ENCODE assay signal across 9 cellular contexts in the genomic region with DNA sequence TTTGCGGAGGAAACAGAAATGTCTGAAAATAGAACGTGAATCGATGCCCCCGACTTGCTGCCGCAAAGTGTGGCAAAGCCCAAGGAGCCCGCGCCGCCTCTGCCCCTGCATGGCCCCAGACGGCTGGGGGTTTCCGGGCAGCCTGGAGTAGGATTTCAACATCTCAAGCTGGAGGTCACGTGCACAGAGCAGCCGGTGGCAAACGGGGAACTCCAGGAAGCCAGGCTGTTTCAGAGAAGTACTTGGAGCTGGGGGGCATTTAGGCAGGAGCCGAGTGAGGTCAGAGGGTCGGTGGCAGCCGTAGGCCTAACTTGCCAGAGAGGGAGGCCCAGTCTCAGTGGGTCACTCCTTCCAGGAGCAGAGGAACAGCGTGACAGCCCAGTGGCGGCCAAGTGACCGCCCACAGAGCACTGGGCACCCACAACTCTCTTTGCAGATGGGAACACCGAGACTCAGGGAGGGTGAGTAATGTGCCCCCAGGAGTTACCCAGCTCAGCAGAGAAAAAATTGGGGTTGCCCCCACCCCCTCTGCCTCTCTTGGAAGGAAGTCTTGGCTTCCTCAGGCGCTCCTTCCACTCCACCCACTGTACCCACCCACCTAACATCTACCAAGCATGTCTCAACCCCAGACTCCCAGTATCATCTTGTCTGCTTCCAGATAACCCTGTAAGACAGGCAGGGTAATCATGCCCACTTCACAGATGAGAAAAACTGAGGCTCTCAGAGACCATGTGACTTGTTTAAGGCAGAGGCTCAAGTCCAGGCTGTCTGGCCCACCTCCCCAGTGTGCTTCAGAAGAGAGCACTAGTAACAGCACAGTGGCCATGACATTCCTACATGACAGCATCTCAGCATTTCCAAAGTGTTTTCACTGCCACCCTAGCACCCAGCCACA.
DNase-seq lines count a peak whose midpoint lies in the region; ATAC-seq, FAIRE-seq and TF ChIP-seq lines count a peak whose summit lies in the region.
"Had no signal": no experiment of that assay in that cellular context is flagged by ENCODE, and none has a peak within 500 bp of the region (broad histone marks: within the 10 kb centered on the region; RNA-seq: fewer than 3 reads in every experiment).

No MANE protein-coding gene starts in this region.

- H3K27me3 Mint-ChIP-seq in memory B cell, result no peaks in the 10 kb centered on the region

- no peak for TF ChIP-seq CTCF in bronchial epithelial cell (IDR thresholded peaks at IDR 0.05; ENCODE audit: insufficient read depth, low read length, severe bottlenecking)

- no peak overlapping the region for H3K4me3 ChIP-seq in bronchial epithelial cell (ENCODE audit: low read depth, low read length)
- H3K4me3 ChIP-seq: cardiac muscle cell had no signal

- no peaks in the 10 kb centered on the region for H3K27me3 ChIP-seq in bronchial epithelial cell (ENCODE audit: control insufficient read depth, insufficient read depth, low read length)
- H3K27me3 ChIP-seq: cardiac muscle cell had no signal

- no peaks in the 10 kb centered on the region for H3K36me3 ChIP-seq in bronchial epithelial cell (ENCODE audit: control insufficient read depth, insufficient read depth, low read length)
- H3K36me3 ChIP-seq: cardiac muscle cell had no signal

- no peak for FAIRE-seq in bronchial epithelial cell (lab: Jason Lieb, UNC)

- H3K27ac Mint-ChIP-seq in memory B cell, result peak overlapping the region; percentile 69

- H3K9me3 Mint-ChIP-seq in memory B cell, result no peaks in the 10 kb centered on the region

- ATAC-seq in GM18873 (IDR thresholded peaks at IDR 0.05; ENCODE audit: low FRiP score, unreplicated experiment) (peak; percentile 49), HG03520 (IDR thresholded peaks at IDR 0.05; ENCODE audit: unreplicated experiment) (peak; percentile 52), memory B cell (ENCODE audit: low read depth) (peak; percentile 97)

- DNase-seq in activated CD4-positive, CD25-positive, alpha-beta regulatory T cell treated with anti-CD3 and anti-CD28 coated beads, Interleukin-2, amount 50 U/mL, for 16 hours (ENCODE audit: low read depth, low spot score), result peak; percentile 50
- DNase-seq in bronchial epithelial cell (ENCODE audit: low read depth), result peak; percentile 73
- DNase-seq in memory B cell (ENCODE audit: low spot score in 2 of 2), result peak; percentile 70 to 76
- DNase-seq in stimulated activated CD8-positive, alpha-beta memory T cell treated with anti-CD3 and anti-CD28 coated beads, Interleukin-4, amount 100 ng/mL, for 4 hours (ENCODE audit: low read depth in 2 of 2, low spot score in 1 of 2), result peak; percentile 66 to 78
- no peak for DNase-seq in NK-92 treated with Interleukin-12 subunit alpha and Interleukin-12 subunit beta, amount 100 ng/mL, for 24 hours (lab: John Stamatoyannopoulos, UW)
- DNase-seq in islet precursor cell, result no peak

- peak overlapping the region; percentile 31 for H3K4me3 Mint-ChIP-seq in memory B cell

- H3K4me1 Mint-ChIP-seq in memory B cell, result peaks cover 43% of the 10 kb centered on the region

- H3K36me3 Mint-ChIP-seq in memory B cell, result no peaks in the 10 kb centered on the region

Comparison
In these comparisons a context has a peak if more than half of its experiments do, and no peak if none do; other contexts are left out.
1. DNase-seq: peak in activated CD4-positive, CD25-positive, alpha-beta regulatory T cell treated with anti-CD3 and anti-CD28 coated beads, Interleukin-2, amount 50 U/mL, for 16 hours (single experiment), bronchial epithelial cell (single experiment), memory B cell (2 of 2) and stimulated activated CD8-positive, alpha-beta memory T cell treated with anti-CD3 and anti-CD28 coated beads, Interleukin-4, amount 100 ng/mL, for 4 hours (2 of 2); none in NK-92 treated with Interleukin-12 subunit alpha and Interleukin-12 subunit beta, amount 100 ng/mL, for 24 hours (single experiment) and islet precursor cell (single experiment).
2. Peak in every context shown above with its lines, with median percentiles within 50 percentile points of each other: ATAC-seq.